15 cellular contexts compared by ENCODE assay signal in the genomic region with DNA sequence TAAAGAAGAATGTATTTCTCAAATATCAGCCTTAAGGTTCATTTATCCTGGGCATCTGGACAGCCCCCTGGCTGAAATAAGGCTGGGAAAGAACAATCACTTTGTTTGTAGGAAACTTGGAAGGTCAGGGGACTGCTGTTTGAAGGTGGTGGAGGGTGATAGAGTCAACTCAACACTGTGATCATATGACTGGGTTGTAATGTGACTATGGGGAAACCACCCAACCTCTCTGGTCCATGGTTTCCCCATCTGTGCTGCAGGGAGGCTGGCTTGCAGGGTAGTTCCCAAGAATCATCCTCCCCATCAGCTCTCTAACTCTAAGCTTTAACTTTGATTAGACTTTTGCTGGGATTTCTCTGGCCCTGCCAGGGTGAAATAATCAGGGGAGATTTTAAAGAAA. TPM values are rescaled to one million over a fixed set of nuclear protein-coding genes. Genes with fewer than 3 reads are reported as not detected.
DNase-seq lines count a peak whose midpoint lies in the region; ATAC-seq lines count a peak whose summit lies in the region.
"Had no signal": no experiment of that assay in that cellular context is flagged by ENCODE, and none has a peak within 500 bp of the region (broad histone marks: within the 10 kb centered on the region; RNA-seq: fewer than 3 reads in every experiment).

No MANE protein-coding gene starts in this region.

- H3K4me3 ChIP-seq in CD4-positive, CD25-positive, alpha-beta regulatory T cell (ENCODE audit: low read depth, low read length) = no peak overlapping the region
- H3K4me3 ChIP-seq: transverse colon had no signal

- H3K9me3 Mint-ChIP-seq in CD4-positive, CD25-positive, alpha-beta regulatory T cell = no peaks in the 10 kb centered on the region
- H3K9me3 Mint-ChIP-seq: activated CD4-positive, alpha-beta memory T cell treated with anti-CD3 and anti-CD28 coated beads for 36 hours had no signal

- DNase-seq in CD4-positive, CD25-positive, alpha-beta regulatory T cell = no peak
- DNase-seq in dermis blood vessel endothelial cell = peak; percentile 17
- DNase-seq in ecto neural progenitor cell (ENCODE audit: low spot score) = no peak
- no peak for DNase-seq in NCI-H446 (lab: John Stamatoyannopoulos, UW)
- no peak for DNase-seq in amniotic stem cell (lab: John Stamatoyannopoulos, UW)
- DNase-seq: activated CD4-positive, alpha-beta memory T cell treated with anti-CD3 and anti-CD28 coated beads for 36 hours; activated effector memory CD4-positive, alpha-beta T cell treated with Interleukin-2 at 50 U/mL for 16 hours; effector memory CD4-positive, alpha-beta T cell; NCI-H187 treated with DMSO at 0.1 percent for 48 hours; NCI-H526 treated with DMSO at 0.1 percent for 48 hours; transverse colon had no signal

- H3K27ac Mint-ChIP-seq in CD4-positive, CD25-positive, alpha-beta regulatory T cell = peak overlapping the region; percentile 53 to 83 (median 63)
- H3K27ac Mint-ChIP-seq: activated CD4-positive, alpha-beta memory T cell treated with anti-CD3 and anti-CD28 coated beads for 36 hours had no signal

- ATAC-seq in CD4-positive, CD25-positive, alpha-beta regulatory T cell (ENCODE audit: low read depth in 2 of 2) = no peak
- peak; percentile 91 for ATAC-seq in GM19463 (IDR thresholded peaks at IDR 0.05; ENCODE audit: unreplicated experiment)
- peak; percentile 71 for ATAC-seq in HG02885 (IDR thresholded peaks at IDR 0.05; ENCODE audit: poor library complexity, unreplicated experiment)
- no peak for ATAC-seq in GM18870 (IDR thresholded peaks at IDR 0.05; ENCODE audit: unreplicated experiment)

- no peaks in the 10 kb centered on the region for H3K27me3 ChIP-seq in CD4-positive, CD25-positive, alpha-beta regulatory T cell (ENCODE audit: control insufficient read depth, insufficient read depth, low read length)
- H3K27me3 ChIP-seq: brain microvascular endothelial cell, transverse colon had no signal

- no peaks in the 10 kb centered on the region for H3K9me3 ChIP-seq in CD4-positive, CD25-positive, alpha-beta regulatory T cell (ENCODE audit: control insufficient read depth in 2 of 2, low read length in 2 of 2)
- H3K9me3 ChIP-seq: transverse colon had no signal

- H3K4me1 Mint-ChIP-seq in CD4-positive, CD25-positive, alpha-beta regulatory T cell = peaks cover 0 to 19% (median 10%) of the 10 kb centered on the region in 4 donors

- H3K27ac ChIP-seq in CD4-positive, CD25-positive, alpha-beta regulatory T cell (ENCODE audit: insufficient read depth, low read length, poor library complexity, severe bottlenecking) = no peak overlapping the region
- H3K27ac ChIP-seq: transverse colon had no signal

- H3K4me3 Mint-ChIP-seq in CD4-positive, CD25-positive, alpha-beta regulatory T cell = no peak overlapping the region
- H3K4me3 Mint-ChIP-seq: activated CD4-positive, alpha-beta memory T cell treated with anti-CD3 and anti-CD28 coated beads for 36 hours had no signal

- H3K27me3 Mint-ChIP-seq in CD4-positive, CD25-positive, alpha-beta regulatory T cell = no peaks in the 10 kb centered on the region
- H3K27me3 Mint-ChIP-seq: activated CD4-positive, alpha-beta memory T cell treated with anti-CD3 and anti-CD28 coated beads for 36 hours had no signal

- peaks cover 26% of the 10 kb centered on the region for H3K36me3 Mint-ChIP-seq in CD4-positive, CD25-positive, alpha-beta regulatory T cell

- H3K4me1 ChIP-seq in CD4-positive, CD25-positive, alpha-beta regulatory T cell (ENCODE audit: control insufficient read depth, insufficient read depth, low read length, poor library complexity, severe bottlenecking) = no peaks in the 10 kb centered on the region
- H3K4me1 ChIP-seq: transverse colon had no signal

- peaks cover 17% of the 10 kb centered on the region for H3K36me3 ChIP-seq in CD4-positive, CD25-positive, alpha-beta regulatory T cell (ENCODE audit: control insufficient read depth, insufficient read depth, low read length)
- H3K36me3 ChIP-seq: brain microvascular endothelial cell, transverse colon had no signal

RNA-seq across cellular contexts. Expression of a gene that starts 10.0 kb away (rescaled TPM):
- total RNA-seq in CD4-positive, CD25-positive, alpha-beta regulatory T cell = not detected
- under 1 TPM in 3 of 4 donors, not detected in 1; 0.07 to 0.25 (median 0.15) TPM for polyA plus RNA-seq in CD4-positive, CD25-positive, alpha-beta regulatory T cell
- 2.9 and 5.3 TPM in 2 replicates for total RNA-seq in dermis blood vessel endothelial cell
- total RNA-seq: activated CD4-positive, alpha-beta memory T cell treated with anti-CD3 and anti-CD28 coated beads for 36 hours; transverse colon had no signal

Comparison
In these comparisons a context has a peak if more than half of its experiments do, and no peak if none do; other contexts are left out.
1. ATAC-seq: peak in GM19463 (single experiment) and HG02885 (single experiment); none in CD4-positive, CD25-positive, alpha-beta regulatory T cell (0 of 2) and GM18870 (single experiment).